Comparison of ENCODE assay signal across 26 cellular contexts in genomic region chr3:46742992-46743391, GRCh38. TPM values are rescaled to one million over a fixed set of nuclear protein-coding genes. Genes with fewer than 3 reads are reported as not detected.
DNase-seq lines count a peak whose midpoint lies in the region; ATAC-seq and TF ChIP-seq lines count a peak whose summit lies in the region.
"Had no signal": no experiment of that assay in that cellular context is flagged by ENCODE, and none has a peak within 500 bp of the region (broad histone marks: within the 10 kb centered on the region; RNA-seq: fewer than 3 reads in every experiment).

No MANE protein-coding gene starts in this region.

- H3K9me3 ChIP-seq in neural progenitor cell (ENCODE audit: low read depth): no peaks in the 10 kb centered on the region
- H3K9me3 ChIP-seq: SJSA1 had no signal

- H3F3A ChIP-seq in GM23338 (replicated peaks; ENCODE audit: low read depth) (no peaks in the 10 kb centered on the region), neural progenitor cell (ENCODE audit: low read depth) (no peaks in the 10 kb centered on the region)

- no peaks in the 10 kb centered on the region for H4K20me1 ChIP-seq in GM23338 (replicated peaks; ENCODE audit: insufficient read depth)
- no peaks in the 10 kb centered on the region for H4K20me1 ChIP-seq in neural progenitor cell (ENCODE audit: low read depth)

- no peaks in the 10 kb centered on the region for H3K79me2 ChIP-seq in GM23338 (replicated peaks; ENCODE audit: insufficient read depth)
- no peaks in the 10 kb centered on the region for H3K79me2 ChIP-seq in neural progenitor cell (ENCODE audit: low read depth)

- H3K27me3 ChIP-seq in GM23338 (ENCODE audit: insufficient read depth): no peaks in the 10 kb centered on the region
- H3K27me3 ChIP-seq in neural progenitor cell: no peaks in the 10 kb centered on the region

- H3K4me3 ChIP-seq in GM23338: no peak overlapping the region
- H3K4me3 ChIP-seq in neural progenitor cell: no peak overlapping the region
- H3K4me3 ChIP-seq: SJSA1 had no signal

- H3K4me1 Mint-ChIP-seq in GM23338 (peaks cover 3% of the 10 kb centered on the region), neural progenitor cell (peaks cover 7% of the 10 kb centered on the region)
- H3K4me1 Mint-ChIP-seq in activated T-helper 17 cell treated with anti-CD3 and anti-CD28 coated beads, Interleukin-2, amount 50 U/mL, for 72 hours: no peaks in the 10 kb centered on the region
- H3K4me1 Mint-ChIP-seq: CD8-positive, alpha-beta memory T cell had no signal

- H3K9me3 Mint-ChIP-seq in GM23338 (peaks cover 3% of the 10 kb centered on the region; the same call in 1 of the 3 replicates), neural progenitor cell (no peaks in the 10 kb centered on the region)
- no peaks in the 10 kb centered on the region for H3K9me3 Mint-ChIP-seq in activated T-helper 17 cell treated with anti-CD3 and anti-CD28 coated beads, Interleukin-2, amount 50 U/mL, for 72 hours
- H3K9me3 Mint-ChIP-seq: CD8-positive, alpha-beta memory T cell; H9 had no signal

- no peaks in the 10 kb centered on the region for H3K9me2 ChIP-seq in GM23338 (ENCODE audit: insufficient read depth)

- no peak overlapping the region for H3K9ac ChIP-seq in neural progenitor cell

- H3K4me2 ChIP-seq in GM23338: no peak overlapping the region
- H3K4me2 ChIP-seq in neural progenitor cell: no peak overlapping the region

- H3K4me3 Mint-ChIP-seq in GM23338 (no peak overlapping the region), neural progenitor cell (peak overlapping the region; percentile 47)
- H3K4me3 Mint-ChIP-seq in activated T-helper 17 cell treated with anti-CD3 and anti-CD28 coated beads, Interleukin-2, amount 50 U/mL, for 72 hours: no peak overlapping the region
- H3K4me3 Mint-ChIP-seq: CD8-positive, alpha-beta memory T cell; H9 had no signal

- H2AFZ ChIP-seq in GM23338: no peak overlapping the region
- H2AFZ ChIP-seq in neural progenitor cell (replicated peaks): no peak overlapping the region

- H3K36me3 ChIP-seq in GM23338 (ENCODE audit: insufficient read depth) (no peaks in the 10 kb centered on the region), neural progenitor cell (no peaks in the 10 kb centered on the region)
- H3K36me3 ChIP-seq: SJSA1 had no signal

- H3K36me3 Mint-ChIP-seq in GM23338 (ENCODE audit: low read depth) (no peaks in the 10 kb centered on the region), neural progenitor cell (no peaks in the 10 kb centered on the region)
- no peaks in the 10 kb centered on the region for H3K36me3 Mint-ChIP-seq in activated T-helper 17 cell treated with anti-CD3 and anti-CD28 coated beads, Interleukin-2, amount 50 U/mL, for 72 hours (ENCODE audit: low read depth)
- H3K36me3 Mint-ChIP-seq: CD8-positive, alpha-beta memory T cell had no signal

- no peak overlapping the region for H3K27ac Mint-ChIP-seq in GM23338
- H3K27ac Mint-ChIP-seq in activated T-helper 17 cell treated with anti-CD3 and anti-CD28 coated beads, Interleukin-2, amount 50 U/mL, for 72 hours: peak overlapping the region; percentile 56
- H3K27ac Mint-ChIP-seq in neural progenitor cell: peak overlapping the region; percentile 33

- DNase-seq in GM23338 (ENCODE audit: low spot score) (no peak), islet precursor cell (peak; percentile 62), neural progenitor cell (ENCODE audit: low spot score) (peak; percentile 20), SK-N-DZ (ENCODE audit: low spot score) (no peak), glomerular visceral epithelial cell (ENCODE audit: extremely low spot score) (no peak)
- DNase-seq: AML-193; C1 segment of cervical spinal cord; Calu3; CD8-positive, alpha-beta memory T cell; GDM1; H9; IMR-90; Karpas-422; NCI-H1694; NCI-H2081; NCI-H2171; NCI-H524 treated with DMSO at 0.1 percent for 48 hours; SW 1271 had no signal

- no peak overlapping the region for H3K27ac ChIP-seq in GM23338 (ENCODE audit: low read depth)
- H3K27ac ChIP-seq in neural progenitor cell: no peak overlapping the region
- H3K27ac ChIP-seq: SJSA1 had no signal

- H3K4me1 ChIP-seq in GM23338 (ENCODE audit: insufficient read depth) (no peaks in the 10 kb centered on the region), neural progenitor cell (no peaks in the 10 kb centered on the region)
- H3K4me1 ChIP-seq: SJSA1 had no signal

- TF ChIP-seq CTCF in GM23338 (conservative IDR thresholded peaks at IDR 0.05; ENCODE audit: low read depth in 2 of 2) (no peak), neural progenitor cell (IDR thresholded peaks at IDR 0.05) (no peak)

- H3K27me3 Mint-ChIP-seq in GM23338 (ENCODE audit: insufficient read depth, low read depth, poor library complexity): peaks cover 5% of the 10 kb centered on the region
- peaks cover 3% of the 10 kb centered on the region for H3K27me3 Mint-ChIP-seq in activated T-helper 17 cell treated with anti-CD3 and anti-CD28 coated beads, Interleukin-2, amount 50 U/mL, for 72 hours
- peaks cover 5% of the 10 kb centered on the region for H3K27me3 Mint-ChIP-seq in neural progenitor cell (ENCODE audit: insufficient read depth, low read depth)

- ATAC-seq in GM23338 (peak; percentile 86), GM19463 (IDR thresholded peaks at IDR 0.05; ENCODE audit: unreplicated experiment) (no peak)
- ATAC-seq in activated T-helper 17 cell treated with anti-CD3 and anti-CD28 coated beads, Interleukin-2, amount 50 U/mL, for 72 hours (replicated peaks): no peak

TF ChIP-seq in GM23338, 12 proteins besides CTCF, POLR2A, EP300 and RAD21 (continues in another document):
- TF ChIP-seq ZNF331 (CRISPR knock-in tag; IDR thresholded peaks at IDR 0.05; ENCODE audit: low read depth) (no peak), CREB1 (CRISPR knock-in tag; IDR thresholded peaks at IDR 0.05; ENCODE audit: low read depth) (no peak)

RNA-seq across cellular contexts. Expression of gene PRSS50, which starts 25.3 kb away (rescaled TPM):
- 1.4 and 1.5 TPM in 2 replicates for total RNA-seq in GM23338 (2014; rRNA removed; shearing (Covaris generic))
- 0.50 and 0.60 TPM in 2 replicates for polyA plus RNA-seq in GM23338 (2016; fragmentation: Nextera tagmentation; extraction: Ambion mirVana)
- under 1 TPM in 1 of 2 donors, not detected in 1; 0.11 TPM for total RNA-seq in activated T-helper 17 cell treated with anti-CD3 and anti-CD28 coated beads, Interleukin-2, amount 50 U/mL, for 72 hours
- total RNA-seq in neural progenitor cell (ENCODE audit: low replicate concordance): 0.28 and 1.9 TPM in 2 replicates
- polyA plus RNA-seq in SK-N-DZ (2014; cell fraction: cytosol; rRNA removed): not detected in 2 replicates
- 1.3 and 2.8 TPM in 2 replicates for polyA plus RNA-seq in SK-N-DZ (2014; cell fraction: nucleus; rRNA removed)
- total RNA-seq: A172; Calu3; CD8-positive, alpha-beta memory T cell; Daoy; IMR-90; M059J; OCI-LY7; SJSA1 had no signal
- polyA plus RNA-seq: AG04450, IMR-90 had no signal

RNA-seq across cellular contexts. Expression of gene TMIE, which starts 41.8 kb away (rescaled TPM):
- total RNA-seq in GM23338 (2014; rRNA removed; shearing (Covaris generic)): 0.16 and 1.2 TPM in 2 replicates
- 0.70 and 0.84 TPM in 2 replicates for polyA plus RNA-seq in GM23338 (2016; fragmentation: Nextera tagmentation; extraction: Ambion mirVana)
- total RNA-seq in activated T-helper 17 cell treated with anti-CD3 and anti-CD28 coated beads, Interleukin-2, amount 50 U/mL, for 72 hours: under 1 TPM; 0.15 to 0.53 TPM
- not detected in 2 replicates for total RNA-seq in neural progenitor cell (ENCODE audit: low replicate concordance)
- not detected in 2 replicates for polyA plus RNA-seq in SK-N-DZ (2014; cell fraction: cytosol; rRNA removed)
- polyA plus RNA-seq in SK-N-DZ (2014; cell fraction: nucleus; rRNA removed): not detected in 2 replicates
- total RNA-seq: A172, Daoy, IMR-90, OCI-LY7, SJSA1 had no signal
- polyA plus RNA-seq: AG04450 had no signal

RNA-seq across cellular contexts. Expression of gene ALS2CL, which starts 49.5 kb away (rescaled TPM):
- total RNA-seq in GM23338 (2014; rRNA removed; shearing (Covaris generic)): 8.7 and 11.8 TPM in 2 replicates
- polyA plus RNA-seq in GM23338 (2016; fragmentation: Nextera tagmentation; extraction: Ambion mirVana): 2.6 and 3.4 TPM in 2 replicates
- 1 to 10 TPM in 1 of 2 donors, under 1 TPM in 1; 0.69 to 5.2 TPM for total RNA-seq in activated T-helper 17 cell treated with anti-CD3 and anti-CD28 coated beads, Interleukin-2, amount 50 U/mL, for 72 hours
- 0.71 and 1.3 TPM in 2 replicates for total RNA-seq in neural progenitor cell (ENCODE audit: low replicate concordance)
- polyA plus RNA-seq in SK-N-DZ (2014; cell fraction: cytosol; rRNA removed): 2.3 and 5.6 TPM in 2 replicates
- polyA plus RNA-seq in SK-N-DZ (2014; cell fraction: nucleus; rRNA removed): 12.3 and 14.3 TPM in 2 replicates

Comparison
In these comparisons a context has a peak if more than half of its experiments do, and no peak if none do; other contexts are left out.
1. DNase-seq: peak in islet precursor cell (single experiment) and neural progenitor cell (single experiment); none in GM23338 (single experiment), SK-N-DZ (single experiment) and glomerular visceral epithelial cell (single experiment).